17 cellular contexts compared by ENCODE assay signal in the genomic region with DNA sequence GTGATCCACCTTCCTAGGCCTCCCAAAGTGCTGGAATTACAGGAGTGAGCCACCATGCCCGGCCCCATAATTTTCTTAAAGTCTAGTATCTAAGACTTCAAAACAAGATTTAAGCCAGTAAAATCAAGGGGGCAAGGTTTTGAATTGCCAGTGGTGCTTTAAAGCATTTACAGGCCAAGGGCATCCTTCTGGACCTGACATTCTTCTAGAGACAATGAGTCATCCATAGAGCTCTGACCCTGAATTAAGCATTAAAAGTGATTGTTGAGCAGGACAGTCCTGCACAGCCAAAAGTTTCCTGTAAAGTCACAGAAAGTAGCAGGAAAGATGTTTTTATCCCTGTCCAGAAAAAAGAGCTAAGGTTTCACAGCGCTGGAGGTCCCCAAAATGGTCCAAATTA. TPM values are rescaled to one million over a fixed set of nuclear protein-coding genes. Genes with fewer than 3 reads are reported as not detected.
"Had no signal": no experiment of that assay in that cellular context is flagged by ENCODE, and none has a peak within 500 bp of the region (broad histone marks: within the 10 kb centered on the region; RNA-seq: fewer than 3 reads in every experiment).

No MANE protein-coding gene starts in this region.

- H3K9me3 Mint-ChIP-seq: activated CD4-positive, alpha-beta T cell treated with anti-CD3 and anti-CD28 coated beads, Interleukin-2, amount 10 ng/mL, durations not matched to agents 24 days and 14 days; activated CD8-positive, alpha-beta T cell treated with anti-CD3 and anti-CD28 coated beads for 36 hours; activated T-helper 17 cell treated with anti-CD3 and anti-CD28 coated beads, Interleukin-2, amount 50 U/mL, for 72 hours; central memory CD8-positive, alpha-beta T cell; nephron had no signal

- H3K4me3 Mint-ChIP-seq: activated CD4-positive, alpha-beta T cell treated with anti-CD3 and anti-CD28 coated beads, Interleukin-2, amount 10 ng/mL, durations not matched to agents 24 days and 14 days; activated CD8-positive, alpha-beta T cell treated with anti-CD3 and anti-CD28 coated beads for 36 hours; activated naive CD8-positive, alpha-beta T cell treated with anti-CD3 and anti-CD28 coated beads, Interleukin-2, amount 10 ng/mL, durations not matched to agents 7 days and 5 days; activated T-helper 17 cell treated with anti-CD3 and anti-CD28 coated beads, Interleukin-2, amount 50 U/mL, for 72 hours; central memory CD8-positive, alpha-beta T cell; nephron had no signal

- DNase-seq: activated CD4-positive, alpha-beta T cell treated with anti-CD3 and anti-CD28 coated beads, Interleukin-2, amount 10 ng/mL, durations not matched to agents 24 days and 14 days; activated CD8-positive, alpha-beta T cell treated with anti-CD3 and anti-CD28 coated beads for 36 hours; activated naive CD4-positive, alpha-beta T cell; activated naive CD8-positive, alpha-beta T cell treated with anti-CD3 and anti-CD28 coated beads, Interleukin-2, amount 10 ng/mL, durations not matched to agents 7 days and 5 days; activated T-cell treated with anti-CD3 and anti-CD28 coated beads, Interleukin-2, amount 50 U/mL, for 1 hour; anterior cingulate cortex; brain microvascular endothelial cell; left cardiac atrium; stimulated activated naive CD4-positive, alpha-beta T cell; T-helper 1 cell; T-helper 9 cell had no signal

- H3K27me3 ChIP-seq: brain microvascular endothelial cell, esophagus muscularis mucosa had no signal

- ATAC-seq: activated CD8-positive, alpha-beta T cell treated with anti-CD3 and anti-CD28 coated beads for 36 hours; activated T-helper 17 cell treated with anti-CD3 and anti-CD28 coated beads, Interleukin-2, amount 50 U/mL, for 72 hours; left cardiac atrium had no signal

- H3K36me3 ChIP-seq: brain microvascular endothelial cell, esophagus muscularis mucosa had no signal

- H3K4me3 ChIP-seq: coronary artery, esophagus muscularis mucosa had no signal

- H3K27ac Mint-ChIP-seq: activated T-helper 17 cell treated with anti-CD3 and anti-CD28 coated beads, Interleukin-2, amount 50 U/mL, for 72 hours had no signal

- H3K9me3 ChIP-seq: esophagus muscularis mucosa had no signal

- H3K27me3 Mint-ChIP-seq: activated CD4-positive, alpha-beta T cell treated with anti-CD3 and anti-CD28 coated beads, Interleukin-2, amount 10 ng/mL, durations not matched to agents 24 days and 14 days; activated CD8-positive, alpha-beta T cell treated with anti-CD3 and anti-CD28 coated beads for 36 hours; activated naive CD8-positive, alpha-beta T cell treated with anti-CD3 and anti-CD28 coated beads, Interleukin-2, amount 10 ng/mL, durations not matched to agents 7 days and 5 days; activated T-helper 17 cell treated with anti-CD3 and anti-CD28 coated beads, Interleukin-2, amount 50 U/mL, for 72 hours; central memory CD8-positive, alpha-beta T cell had no signal

- H3K27ac ChIP-seq: brain microvascular endothelial cell, coronary artery, esophagus muscularis mucosa had no signal

RNA-seq across cellular contexts. Expression of a gene that starts 50.9 kb away (rescaled TPM):
- total RNA-seq: activated naive CD8-positive, alpha-beta T cell treated with anti-CD3 and anti-CD28 coated beads, Interleukin-2, amount 10 ng/mL, durations not matched to agents 7 days and 5 days; esophagus muscularis mucosa; left cardiac atrium; mesenteric fat pad had no signal
